Comparison of ENCODE assay signal across 17 cellular contexts in the genomic region with DNA sequence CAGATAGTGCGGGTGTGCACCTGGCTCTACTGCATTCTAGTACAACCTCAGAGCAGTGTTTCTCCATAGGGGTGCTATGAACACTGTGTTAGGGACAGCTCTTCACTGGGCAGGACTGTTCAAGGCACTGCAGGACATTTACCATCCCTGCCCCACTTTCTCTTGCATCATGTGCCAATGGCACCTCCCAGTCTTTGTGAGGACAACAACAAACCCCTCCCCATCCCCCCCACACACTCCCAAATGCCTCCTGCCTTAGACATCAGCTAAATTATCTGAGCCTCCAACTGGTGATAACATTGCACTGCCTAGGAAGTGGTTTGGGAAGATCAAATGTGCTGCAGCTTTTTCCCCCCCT.
DNase-seq lines count a peak whose midpoint lies in the region; ATAC-seq and TF ChIP-seq lines count a peak whose summit lies in the region.
"Had no signal": no experiment of that assay in that cellular context is flagged by ENCODE, and none has a peak within 500 bp of the region (broad histone marks: within the 10 kb centered on the region; RNA-seq: fewer than 3 reads in every experiment).

No MANE protein-coding gene starts in this region.

- no peaks in the 10 kb centered on the region for H3K9me3 Mint-ChIP-seq in activated T-cell treated with anti-CD3 and anti-CD28 coated beads, Interleukin-2, amount 50 U/mL, for 72 hours
- H3K9me3 Mint-ChIP-seq: T-helper 1 cell treated with Interleukin-12 subunit alpha and Interleukin-12 subunit beta and Interleukin-4 antibody, amounts not matched to agents 30 μg/mL and 1 μg/mL, for 36 hours had no signal

- peaks cover 13 to 28% of the 10 kb centered on the region in 2 donors for H3K36me3 Mint-ChIP-seq in activated T-cell treated with anti-CD3 and anti-CD28 coated beads, Interleukin-2, amount 50 U/mL, for 72 hours (ENCODE audit: insufficient read depth in 2 of 2)

- H3K4me1 Mint-ChIP-seq in activated T-cell treated with anti-CD3 and anti-CD28 coated beads, Interleukin-2, amount 50 U/mL, for 72 hours (ENCODE audit: low read depth) = peaks cover 92% of the 10 kb centered on the region

- H3K27ac ChIP-seq in HEK293 (ENCODE audit: extremely low read depth, low read depth, low read length) (no peak overlapping the region), gastrocnemius medialis (peak overlapping the region in 1 of 4 donors; percentile 14), tibial nerve (peak overlapping the region in 2 of 4 donors; percentile 36 to 52)
- H3K27ac ChIP-seq in effector memory CD4-positive, alpha-beta T cell (ENCODE audit: insufficient read depth, low read length, poor library complexity, severe bottlenecking) = peak overlapping the region; percentile 40
- H3K27ac ChIP-seq: colonic mucosa, parathyroid adenoma, PC-9 had no signal

- H3K27ac Mint-ChIP-seq in activated T-cell treated with anti-CD3 and anti-CD28 coated beads, Interleukin-2, amount 50 U/mL, for 72 hours = peak overlapping the region; percentile 92
- H3K27ac Mint-ChIP-seq: T-helper 1 cell treated with Interleukin-12 subunit alpha and Interleukin-12 subunit beta and Interleukin-4 antibody, amounts not matched to agents 30 μg/mL and 1 μg/mL, for 36 hours had no signal

- TF ChIP-seq CTCF in HEK293 (tag by site-specific recombination; IDR thresholded peaks at IDR 0.05) (no peak), gastrocnemius medialis (IDR thresholded peaks at IDR 0.05 in 4 of 5, conservative IDR thresholded peaks at IDR 0.05 in 1 of 5) (no peak), tibial nerve (IDR thresholded peaks at IDR 0.05) (no peak)

- TF ChIP-seq POLR2A in gastrocnemius medialis (IDR thresholded peaks at IDR 0.05) (no peak), tibial nerve (IDR thresholded peaks at IDR 0.05) (no peak)

- WGBS in tibial nerve, 2 donors = 86 to 100% methylated on average over 1 of the region's 1 CpG

- peak in 1 of 2 donors; percentile 4 for ATAC-seq in activated T-cell treated with anti-CD3 and anti-CD28 coated beads, Interleukin-2, amount 50 U/mL, for 72 hours (replicated peaks in 1 of 2)
- ATAC-seq in gastrocnemius medialis = peak; percentile 40 to 65

- H3K36me3 ChIP-seq in HEK293 (ENCODE audit: control insufficient read depth in 2 of 2, insufficient read depth in 1 of 2, low read length in 2 of 2) (no peaks in the 10 kb centered on the region), gastrocnemius medialis (no peaks in the 10 kb centered on the region), MG63 (no peaks in the 10 kb centered on the region; the same call in 1 of the 2 replicates), tibial nerve (peaks cover 0 to 5% (median 0%) of the 10 kb centered on the region in 3 donors)
- H3K36me3 ChIP-seq in effector memory CD4-positive, alpha-beta T cell (ENCODE audit: control insufficient read depth, insufficient read depth, low read length) = peaks cover 4% of the 10 kb centered on the region
- H3K36me3 ChIP-seq: colonic mucosa, esophagus squamous epithelium had no signal

- CTCF ChIA-PET in HEK293 (lab: Yijun Ruan, JAX) = no interaction called here

- H3K4me3 ChIP-seq in HEK293 (ENCODE audit: low read depth, low read length) = no peak overlapping the region
- H3K4me3 ChIP-seq in effector memory CD4-positive, alpha-beta T cell (ENCODE audit: insufficient read depth, low read depth, low read length, poor library complexity, severe bottlenecking) = no peak overlapping the region
- no peak overlapping the region for H3K4me3 ChIP-seq in gastrocnemius medialis
- H3K4me3 ChIP-seq in MG63 = no peak overlapping the region
- no peak overlapping the region for H3K4me3 ChIP-seq in tibial nerve
- H3K4me3 ChIP-seq: colonic mucosa, esophagus squamous epithelium, PC-9, upper lobe of left lung had no signal

- DNase-seq in activated T-cell treated with anti-CD3 and anti-CD28 coated beads, Interleukin-2, amount 50 U/mL, for 72 hours = no peak
- DNase-seq in activated T-cell treated with anti-CD3 and anti-CD28 coated beads, Interleukin-2, amount 50 U/mL, for 1 hour = no peak
- DNase-seq in effector memory CD4-positive, alpha-beta T cell = no peak
- DNase-seq in gastrocnemius medialis = peak in 1 of 2 donors; percentile 32
- DNase-seq in NCI-H2227 (lab: John Stamatoyannopoulos, UW; ENCODE audit: unreplicated experiment) = no peak
- no peak for DNase-seq in MG63
- DNase-seq in tibial nerve (ENCODE audit: low spot score in 2 of 2) = no peak
- DNase-seq: colonic mucosa; esophagus squamous epithelium; NCI-H1048; NCI-H2227 treated with DMSO at 0.1 percent for 48 hours; stimulated activated CD4-positive, alpha-beta T cell treated with anti-CD3 and anti-CD28 coated beads, Interleukin-15, amount 100 ng/mL, for 24 hours; upper lobe of left lung had no signal

- no peaks in the 10 kb centered on the region for H3K27me3 Mint-ChIP-seq in activated T-cell treated with anti-CD3 and anti-CD28 coated beads, Interleukin-2, amount 50 U/mL, for 72 hours (ENCODE audit: low read depth)

- in situ Hi-C loops in gastrocnemius medialis (cut with MboI; ENCODE audit: low sequenced_read_pairs in 4 of 4) = no loop called here

- intact Hi-C loops in gastrocnemius medialis (cut with DNase I; ENCODE audit: low total_unique reads) = no loop called here

- H3K27me3 ChIP-seq in effector memory CD4-positive, alpha-beta T cell (replicated peaks; ENCODE audit: control insufficient read depth, insufficient read depth, low read length, poor library complexity, severe bottlenecking) = no peaks in the 10 kb centered on the region
- H3K27me3 ChIP-seq in gastrocnemius medialis (no peaks in the 10 kb centered on the region), MG63 (no peaks in the 10 kb centered on the region), tibial nerve (no peaks in the 10 kb centered on the region)
- H3K27me3 ChIP-seq: colonic mucosa, esophagus squamous epithelium, upper lobe of left lung had no signal

- TF ChIP-seq EP300 in tibial nerve (IDR thresholded peaks at IDR 0.05) = no peak

- H3K4me1 ChIP-seq in HEK293 (ENCODE audit: control insufficient read depth, insufficient read depth, low read length) = peaks cover 22% of the 10 kb centered on the region
- peaks cover 37% of the 10 kb centered on the region for H3K4me1 ChIP-seq in effector memory CD4-positive, alpha-beta T cell (ENCODE audit: control insufficient read depth, insufficient read depth, low read length, poor library complexity, severe bottlenecking)
- peaks cover 0 to 9% of the 10 kb centered on the region in 2 donors for H3K4me1 ChIP-seq in gastrocnemius medialis
- peaks cover 0 to 75% (median 18%) of the 10 kb centered on the region in 4 donors for H3K4me1 ChIP-seq in tibial nerve
- H3K4me1 ChIP-seq: colonic mucosa had no signal

- H3K9me3 ChIP-seq in HEK293 (ENCODE audit: control insufficient read depth, insufficient read depth, low read depth, low read length) = no peaks in the 10 kb centered on the region
- H3K9me3 ChIP-seq in effector memory CD4-positive, alpha-beta T cell (ENCODE audit: control insufficient read depth, low read length) = no peaks in the 10 kb centered on the region
- H3K9me3 ChIP-seq in gastrocnemius medialis = no peaks in the 10 kb centered on the region
- no peaks in the 10 kb centered on the region; the same call in 1 of the 2 replicates for H3K9me3 ChIP-seq in MG63
- H3K9me3 ChIP-seq in tibial nerve = no peaks in the 10 kb centered on the region
- H3K9me3 ChIP-seq: colonic mucosa, esophagus squamous epithelium, upper lobe of left lung had no signal

- POLR2A ChIA-PET in HEK293 (lab: Yijun Ruan, JAX) = interaction anchor here (0.6 kb wide), 1 partner anchor 15 kb away, joined by 8 read pairs; no protein-coding TSS in a partner anchor

- H3K4me3 Mint-ChIP-seq in activated T-cell treated with anti-CD3 and anti-CD28 coated beads, Interleukin-2, amount 50 U/mL, for 72 hours = no peak overlapping the region
- H3K4me3 Mint-ChIP-seq: T-helper 1 cell treated with Interleukin-12 subunit alpha and Interleukin-12 subunit beta and Interleukin-4 antibody, amounts not matched to agents 30 μg/mL and 1 μg/mL, for 36 hours had no signal

TF ChIP-seq in HEK293, 187 proteins besides CTCF, POLR2A, EP300 and RAD21 (continues in another document):
- TF ChIP-seq, protein P1, sequence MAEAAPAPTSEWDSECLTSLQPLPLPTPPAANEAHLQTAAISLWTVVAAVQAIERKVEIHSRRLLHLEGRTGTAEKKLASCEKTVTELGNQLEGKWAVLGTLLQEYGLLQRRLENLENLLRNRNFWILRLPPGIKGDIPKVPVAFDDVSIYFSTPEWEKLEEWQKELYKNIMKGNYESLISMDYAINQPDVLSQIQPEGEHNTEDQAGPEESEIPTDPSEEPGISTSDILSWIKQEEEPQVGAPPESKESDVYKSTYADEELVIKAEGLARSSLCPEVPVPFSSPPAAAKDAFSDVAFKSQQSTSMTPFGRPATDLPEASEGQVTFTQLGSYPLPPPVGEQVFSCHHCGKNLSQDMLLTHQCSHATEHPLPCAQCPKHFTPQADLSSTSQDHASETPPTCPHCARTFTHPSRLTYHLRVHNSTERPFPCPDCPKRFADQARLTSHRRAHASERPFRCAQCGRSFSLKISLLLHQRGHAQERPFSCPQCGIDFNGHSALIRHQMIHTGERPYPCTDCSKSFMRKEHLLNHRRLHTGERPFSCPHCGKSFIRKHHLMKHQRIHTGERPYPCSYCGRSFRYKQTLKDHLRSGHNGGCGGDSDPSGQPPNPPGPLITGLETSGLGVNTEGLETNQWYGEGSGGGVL (tag by site-specific recombination; IDR thresholded peaks at IDR 0.05) = peak; percentile 62; the same call in 1 of the 2 replicates
- TF ChIP-seq GLI2 (tag by site-specific recombination; IDR thresholded peaks at IDR 0.05; ENCODE audit: borderline replicate concordance, low read depth) = no peak
- TF ChIP-seq ZNF2 (tag by site-specific recombination; IDR thresholded peaks at IDR 0.05) = no peak
- TF ChIP-seq GLIS1 (tag by site-specific recombination; IDR thresholded peaks at IDR 0.05) = peak; percentile 68
- TF ChIP-seq SP7 (tag by site-specific recombination; IDR thresholded peaks at IDR 0.05) = 0 out of 2 replicates have a peak, but pooled peaks have one; percentile 21
- no peak for TF ChIP-seq ZNF292 (tag by site-specific recombination; IDR thresholded peaks at IDR 0.05; ENCODE audit: borderline replicate concordance, low read depth)
- TF ChIP-seq ZBTB48 (tag by site-specific recombination; IDR thresholded peaks at IDR 0.05) = peak; percentile 72; the same call in 1 of the 2 replicates
- no peak for TF ChIP-seq SCRT2 (tag by site-specific recombination; IDR thresholded peaks at IDR 0.05)
